17 cellular contexts compared by ENCODE assay signal in genomic region chr10:81570349-81570748, GRCh38.
A peak's percentile ranks its signal among the peaks of the same experiment; 100 is the strongest.
DNase-seq lines count a peak whose midpoint lies in the region; ATAC-seq and TF ChIP-seq lines count a peak whose summit lies in the region.
"Had no signal": no experiment of that assay in that cellular context is flagged by ENCODE, and none has a peak within 500 bp of the region (broad histone marks: within the 10 kb centered on the region; RNA-seq: fewer than 3 reads in every experiment).

No MANE protein-coding gene starts in this region.

- no peak overlapping the region for H3K9ac ChIP-seq in neuronal stem cell (ENCODE audit: low read depth, low read length, poor library complexity)
- H3K9ac ChIP-seq: BLaER1 had no signal

- H3K27ac ChIP-seq in gastroesophageal sphincter (no peak overlapping the region), neuronal stem cell (replicated peaks; ENCODE audit: low read length) (no peak overlapping the region), upper lobe of left lung (no peak overlapping the region), prostate gland (no peak overlapping the region)
- H3K27ac ChIP-seq: BLaER1 had no signal

- H3K4me2 ChIP-seq in neuronal stem cell (ENCODE audit: insufficient read depth, low read length, poor library complexity, severe bottlenecking): no peak overlapping the region
- H3K4me2 ChIP-seq: BLaER1 had no signal

- no peak overlapping the region for H3K4me3 ChIP-seq in gastroesophageal sphincter
- no peak overlapping the region for H3K4me3 ChIP-seq in neuronal stem cell (ENCODE audit: low read length in 2 of 2)
- H3K4me3 ChIP-seq in upper lobe of left lung: no peak overlapping the region
- H3K4me3 ChIP-seq in prostate gland: no peak overlapping the region
- H3K4me3 ChIP-seq: BLaER1 had no signal

- H3K4ac ChIP-seq in neuronal stem cell (ENCODE audit: low read length): no peak overlapping the region

- TF ChIP-seq EP300 in gastroesophageal sphincter (IDR thresholded peaks at IDR 0.05) (no peak), upper lobe of left lung (IDR thresholded peaks at IDR 0.05) (no peak)

- no peak overlapping the region for H3K27ac Mint-ChIP-seq in natural killer cell treated with Interleukin-12 subunit alpha and Interleukin-12 subunit beta and Interleukin-15 and Interleukin-18, amount 100 ng/mL, for 72 hours
- H3K27ac Mint-ChIP-seq in natural killer cell: no peak overlapping the region
- no peak overlapping the region for H3K27ac Mint-ChIP-seq in activated CD4-positive, alpha-beta memory T cell treated with anti-CD3 and anti-CD28 coated beads for 36 hours
- H3K27ac Mint-ChIP-seq: CD14-positive monocyte; CD4-positive, alpha-beta memory T cell had no signal

- WGBS in gastroesophageal sphincter (ENCODE audit: low coverage in 1 of 2), 2 donors: no CpG with 5 or more reads among the region's 3 CpGs
- no CpG with 5 or more reads among the region's 3 CpGs for WGBS in neuronal stem cell (ENCODE audit: extremely low coverage in 2 of 2, insufficient read length in 2 of 2, insufficient replicate concordance in 1 of 2), 2 donors
- WGBS in upper lobe of left lung, 2 donors: 87 to 89% methylated on average over 3 of the region's 3 CpGs
- WGBS in prostate gland: 100% methylated on average over 2 of the region's 3 CpGs

- H3K27me3 Mint-ChIP-seq in natural killer cell treated with Interleukin-12 subunit alpha and Interleukin-12 subunit beta and Interleukin-15 and Interleukin-18, amount 100 ng/mL, for 72 hours: no peaks in the 10 kb centered on the region
- no peaks in the 10 kb centered on the region for H3K27me3 Mint-ChIP-seq in natural killer cell (ENCODE audit: low read depth in 2 of 2)
- no peaks in the 10 kb centered on the region for H3K27me3 Mint-ChIP-seq in activated CD4-positive, alpha-beta memory T cell treated with anti-CD3 and anti-CD28 coated beads for 36 hours
- H3K27me3 Mint-ChIP-seq: CD4-positive, alpha-beta memory T cell had no signal

- no peak overlapping the region for H3K4me3 Mint-ChIP-seq in natural killer cell treated with Interleukin-12 subunit alpha and Interleukin-12 subunit beta and Interleukin-15 and Interleukin-18, amount 100 ng/mL, for 72 hours
- no peak overlapping the region for H3K4me3 Mint-ChIP-seq in natural killer cell
- no peak overlapping the region for H3K4me3 Mint-ChIP-seq in activated CD4-positive, alpha-beta memory T cell treated with anti-CD3 and anti-CD28 coated beads for 36 hours
- H3K4me3 Mint-ChIP-seq: CD14-positive monocyte; CD4-positive, alpha-beta memory T cell had no signal

- no peaks in the 10 kb centered on the region for H3K36me3 Mint-ChIP-seq in natural killer cell treated with Interleukin-12 subunit alpha and Interleukin-12 subunit beta and Interleukin-15 and Interleukin-18, amount 100 ng/mL, for 72 hours
- peaks cover 7% of the 10 kb centered on the region for H3K36me3 Mint-ChIP-seq in natural killer cell
- no peaks in the 10 kb centered on the region for H3K36me3 Mint-ChIP-seq in activated CD4-positive, alpha-beta memory T cell treated with anti-CD3 and anti-CD28 coated beads for 36 hours
- H3K36me3 Mint-ChIP-seq: CD14-positive monocyte; CD4-positive, alpha-beta memory T cell had no signal

- H3K18ac ChIP-seq in neuronal stem cell (ENCODE audit: low read length): peak overlapping the region; percentile 63

- no peak overlapping the region for H2BK120ac ChIP-seq in neuronal stem cell (ENCODE audit: low read depth, low read length)

- H2BK5ac ChIP-seq in neuronal stem cell (ENCODE audit: low read length): no peak overlapping the region

- peak; percentile 54 for DNase-seq in natural killer cell treated with Interleukin-12 subunit alpha and Interleukin-12 subunit beta and Interleukin-15 and Interleukin-18, amount 100 ng/mL, for 72 hours (ENCODE audit: low spot score)
- DNase-seq in natural killer cell (no peak), neuronal stem cell (ENCODE audit: low spot score) (no peak), upper lobe of left lung (peak in 1 of 2 donors; percentile 45), prostate gland (ENCODE audit: low spot score) (no peak), dedifferentiated amniotic fluid mesenchymal stem cell (ENCODE audit: extremely low spot score) (no peak)
- DNase-seq in activated CD4-positive, alpha-beta memory T cell treated with anti-CD3 and anti-CD28 coated beads for 36 hours: no peak
- DNase-seq: 8988T; CD4-positive, alpha-beta memory T cell; DMS153; DMS79; GDM1; HCEC 1CT; IMR-90 had no signal

- CTCF ChIA-PET in activated CD4-positive, alpha-beta memory T cell treated with anti-CD3 and anti-CD28 coated beads for 36 hours (lab: Charles Lee): no interaction called here

- peak overlapping the region; percentile 84 for H3K14ac ChIP-seq in neuronal stem cell (ENCODE audit: low read length)

- H3K79me1 ChIP-seq in neuronal stem cell (ENCODE audit: low read depth, low read length): peaks cover 3% of the 10 kb centered on the region

- ATAC-seq in natural killer cell treated with Interleukin-12 subunit alpha and Interleukin-12 subunit beta and Interleukin-15 and Interleukin-18, amount 100 ng/mL, for 72 hours: no peak
- ATAC-seq in natural killer cell (no peak), gastroesophageal sphincter (peak; percentile 13), upper lobe of left lung (ENCODE audit: low FRiP score in 2 of 2) (peak; percentile 45 to 49)

- H3K9me3 ChIP-seq in gastroesophageal sphincter (peaks cover 0 to 25% (median 0%) of the 10 kb centered on the region in 3 donors), neuronal stem cell (replicated peaks in 1 of 2; ENCODE audit: control insufficient read depth in 2 of 2, insufficient read depth in 1 of 2, low read depth in 1 of 2, low read length in 2 of 2) (no peaks in the 10 kb centered on the region), upper lobe of left lung (peaks cover 0 to 6% (median 0%) of the 10 kb centered on the region in 4 donors), prostate gland (no peaks in the 10 kb centered on the region)

- H3K9me3 Mint-ChIP-seq in natural killer cell treated with Interleukin-12 subunit alpha and Interleukin-12 subunit beta and Interleukin-15 and Interleukin-18, amount 100 ng/mL, for 72 hours: peaks cover 19% of the 10 kb centered on the region
- peaks cover 8 to 18% of the 10 kb centered on the region in 2 donors for H3K9me3 Mint-ChIP-seq in natural killer cell
- peaks cover 10% of the 10 kb centered on the region for H3K9me3 Mint-ChIP-seq in activated CD4-positive, alpha-beta memory T cell treated with anti-CD3 and anti-CD28 coated beads for 36 hours

- H2BK12ac ChIP-seq in neuronal stem cell (ENCODE audit: low read length): no peak overlapping the region

- no peak for TF ChIP-seq POLR2A in gastroesophageal sphincter (IDR thresholded peaks at IDR 0.05)
- no peak for TF ChIP-seq POLR2A in upper lobe of left lung (IDR thresholded peaks at IDR 0.05)
- no peak for TF ChIP-seq POLR2A in prostate gland (IDR thresholded peaks at IDR 0.05)

- no peak overlapping the region for H4K8ac ChIP-seq in neuronal stem cell (ENCODE audit: low read depth, low read length)

- H3K4me1 ChIP-seq in gastroesophageal sphincter (no peaks in the 10 kb centered on the region), neuronal stem cell (ENCODE audit: control insufficient read depth in 2 of 2, insufficient read depth in 1 of 2, low read depth in 1 of 2, low read length in 2 of 2) (no peaks in the 10 kb centered on the region), upper lobe of left lung (no peaks in the 10 kb centered on the region), prostate gland (replicated peaks) (no peaks in the 10 kb centered on the region)
- H3K4me1 ChIP-seq: BLaER1 had no signal

- no peak overlapping the region for H2BK15ac ChIP-seq in neuronal stem cell (ENCODE audit: low read length)

- POLR2A ChIA-PET in activated CD4-positive, alpha-beta memory T cell treated with anti-CD3 and anti-CD28 coated beads for 36 hours (lab: Charles Lee): no interaction called here

- H3K27me3 ChIP-seq in gastroesophageal sphincter (no peaks in the 10 kb centered on the region), neuronal stem cell (ENCODE audit: control insufficient read depth in 3 of 3, insufficient read depth in 3 of 3, low read depth in 1 of 3, low read length in 3 of 3) (no peaks in the 10 kb centered on the region), upper lobe of left lung (no peaks in the 10 kb centered on the region), prostate gland (replicated peaks; ENCODE audit: insufficient read depth) (no peaks in the 10 kb centered on the region)
- H3K27me3 ChIP-seq: BLaER1 had no signal

- intact Hi-C loops in natural killer cell (cut with micrococcal nuclease): no loop called here
- intact Hi-C loops in prostate gland (cut with DNase I): no loop called here
- intact Hi-C loops in activated CD4-positive, alpha-beta memory T cell treated with anti-CD3 and anti-CD28 coated beads for 36 hours (cut with micrococcal nuclease): no loop called here

- H3K23ac ChIP-seq in neuronal stem cell (ENCODE audit: low read depth, low read length, poor library complexity): peak overlapping the region; percentile 71

- no peak for TF ChIP-seq CTCF in natural killer cell (IDR thresholded peaks at IDR 0.05)
- TF ChIP-seq CTCF in gastroesophageal sphincter (IDR thresholded peaks at IDR 0.05): no peak
- no peak for TF ChIP-seq CTCF in upper lobe of left lung (IDR thresholded peaks at IDR 0.05)
- no peak for TF ChIP-seq CTCF in prostate gland (IDR thresholded peaks at IDR 0.05)

- no peak overlapping the region for H4K91ac ChIP-seq in neuronal stem cell (ENCODE audit: low read depth, low read length, poor library complexity)

- H3K36me3 ChIP-seq in gastroesophageal sphincter (no peaks in the 10 kb centered on the region), neuronal stem cell (replicated peaks in 1 of 2; ENCODE audit: control insufficient read depth in 2 of 2, insufficient read depth in 2 of 2, low read length in 2 of 2) (no peaks in the 10 kb centered on the region), upper lobe of left lung (no peaks in the 10 kb centered on the region), prostate gland (no peaks in the 10 kb centered on the region)
- H3K36me3 ChIP-seq: BLaER1 had no signal

- H2AK5ac ChIP-seq in neuronal stem cell (ENCODE audit: low read depth, low read length): no peak overlapping the region

- no peak overlapping the region for H2AFZ ChIP-seq in neuronal stem cell (ENCODE audit: low read length)

- no peaks in the 10 kb centered on the region for H3K4me1 Mint-ChIP-seq in natural killer cell treated with Interleukin-12 subunit alpha and Interleukin-12 subunit beta and Interleukin-15 and Interleukin-18, amount 100 ng/mL, for 72 hours (ENCODE audit: low read depth in 2 of 2)
- no peaks in the 10 kb centered on the region for H3K4me1 Mint-ChIP-seq in natural killer cell
- no peaks in the 10 kb centered on the region for H3K4me1 Mint-ChIP-seq in activated CD4-positive, alpha-beta memory T cell treated with anti-CD3 and anti-CD28 coated beads for 36 hours (ENCODE audit: low read depth)
- H3K4me1 Mint-ChIP-seq: CD14-positive monocyte; CD4-positive, alpha-beta memory T cell had no signal

Comparison
In these comparisons a context has a peak if more than half of its experiments do, and no peak if none do; other contexts are left out.
1. ATAC-seq: peak in gastroesophageal sphincter (single experiment) and upper lobe of left lung (2 of 2); none in natural killer cell treated with Interleukin-12 subunit alpha and Interleukin-12 subunit beta and Interleukin-15 and Interleukin-18, amount 100 ng/mL, for 72 hours (0 of 2) and natural killer cell (0 of 3).